In genomic region chr12:22054155-22054554, GRCh38 we compare ENCODE assay signal across 9 cellular contexts.
"Had no signal": no experiment of that assay in that cellular context is flagged by ENCODE, and none has a peak within 500 bp of the region (broad histone marks: within the 10 kb centered on the region; RNA-seq: fewer than 3 reads in every experiment).

No MANE protein-coding gene starts in this region.

- H3K27ac ChIP-seq: GM23248, HL-60 had no signal

- DNase-seq: GM23248, H7, HFFc6, Kasumi-1, KG1 had no signal

- H3K9ac ChIP-seq: GM23248 had no signal

- H3K27me3 Mint-ChIP-seq: IgD-negative memory B cell had no signal

- ATAC-seq: HCT116 had no signal

- H3K9me3 ChIP-seq: HAP-1 had no signal

- H3K4me3 Mint-ChIP-seq: HFFc6, IgD-negative memory B cell had no signal

- H3K9me3 Mint-ChIP-seq: HFFc6, IgD-negative memory B cell had no signal

- H3K27ac Mint-ChIP-seq: HFFc6, IgD-negative memory B cell had no signal

- H3K4me3 ChIP-seq: GM23248, HAP-1 had no signal

- H2AFZ ChIP-seq: GM23248 had no signal
